1 cellular context compared by ENCODE assay signal in genomic region chr14:49767473-49768300, GRCh38.
TF ChIP-seq lines count a peak whose summit lies in the region.

A gene with protein sequence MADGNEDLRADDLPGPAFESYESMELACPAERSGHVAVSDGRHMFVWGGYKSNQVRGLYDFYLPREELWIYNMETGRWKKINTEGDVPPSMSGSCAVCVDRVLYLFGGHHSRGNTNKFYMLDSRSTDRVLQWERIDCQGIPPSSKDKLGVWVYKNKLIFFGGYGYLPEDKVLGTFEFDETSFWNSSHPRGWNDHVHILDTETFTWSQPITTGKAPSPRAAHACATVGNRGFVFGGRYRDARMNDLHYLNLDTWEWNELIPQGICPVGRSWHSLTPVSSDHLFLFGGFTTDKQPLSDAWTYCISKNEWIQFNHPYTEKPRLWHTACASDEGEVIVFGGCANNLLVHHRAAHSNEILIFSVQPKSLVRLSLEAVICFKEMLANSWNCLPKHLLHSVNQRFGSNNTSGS (plus strand): TSS chr14:49768153. CDS start chr14:49768469, 316 bp downstream.

TF ChIP-seq in HEK293, 187 proteins besides CTCF, POLR2A, EP300 and RAD21 (continued from another document):
- TF ChIP-seq ZNF341 (tag by site-specific recombination; IDR thresholded peaks at IDR 0.05; ENCODE audit: low read depth) (peak; percentile 26; the same call in 1 of the 2 replicates), ZNF560 (tag by site-specific recombination; IDR thresholded peaks at IDR 0.05; ENCODE audit: borderline replicate concordance) (no peak), IKZF3 (tag by site-specific recombination; IDR thresholded peaks at IDR 0.05) (peak; percentile 63), ZNF626 (tag by site-specific recombination; IDR thresholded peaks at IDR 0.05) (no peak), ZNF548 (tag by site-specific recombination; IDR thresholded peaks at IDR 0.05) (no peak), ZFHX2 (tag by site-specific recombination; conservative IDR thresholded peaks at IDR 0.05) (peak; percentile 51), SP2 (tag by site-specific recombination; IDR thresholded peaks at IDR 0.05) (peak; percentile 65)
- TF ChIP-seq, protein P1, sequence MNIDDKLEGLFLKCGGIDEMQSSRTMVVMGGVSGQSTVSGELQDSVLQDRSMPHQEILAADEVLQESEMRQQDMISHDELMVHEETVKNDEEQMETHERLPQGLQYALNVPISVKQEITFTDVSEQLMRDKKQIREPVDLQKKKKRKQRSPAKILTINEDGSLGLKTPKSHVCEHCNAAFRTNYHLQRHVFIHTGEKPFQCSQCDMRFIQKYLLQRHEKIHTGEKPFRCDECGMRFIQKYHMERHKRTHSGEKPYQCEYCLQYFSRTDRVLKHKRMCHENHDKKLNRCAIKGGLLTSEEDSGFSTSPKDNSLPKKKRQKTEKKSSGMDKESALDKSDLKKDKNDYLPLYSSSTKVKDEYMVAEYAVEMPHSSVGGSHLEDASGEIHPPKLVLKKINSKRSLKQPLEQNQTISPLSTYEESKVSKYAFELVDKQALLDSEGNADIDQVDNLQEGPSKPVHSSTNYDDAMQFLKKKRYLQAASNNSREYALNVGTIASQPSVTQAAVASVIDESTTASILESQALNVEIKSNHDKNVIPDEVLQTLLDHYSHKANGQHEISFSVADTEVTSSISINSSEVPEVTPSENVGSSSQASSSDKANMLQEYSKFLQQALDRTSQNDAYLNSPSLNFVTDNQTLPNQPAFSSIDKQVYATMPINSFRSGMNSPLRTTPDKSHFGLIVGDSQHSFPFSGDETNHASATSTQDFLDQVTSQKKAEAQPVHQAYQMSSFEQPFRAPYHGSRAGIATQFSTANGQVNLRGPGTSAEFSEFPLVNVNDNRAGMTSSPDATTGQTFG (tag by site-specific recombination; IDR thresholded peaks at IDR 0.05; ENCODE audit: borderline replicate concordance) = no peak
